8 cellular contexts compared by ENCODE assay signal in the genomic region with DNA sequence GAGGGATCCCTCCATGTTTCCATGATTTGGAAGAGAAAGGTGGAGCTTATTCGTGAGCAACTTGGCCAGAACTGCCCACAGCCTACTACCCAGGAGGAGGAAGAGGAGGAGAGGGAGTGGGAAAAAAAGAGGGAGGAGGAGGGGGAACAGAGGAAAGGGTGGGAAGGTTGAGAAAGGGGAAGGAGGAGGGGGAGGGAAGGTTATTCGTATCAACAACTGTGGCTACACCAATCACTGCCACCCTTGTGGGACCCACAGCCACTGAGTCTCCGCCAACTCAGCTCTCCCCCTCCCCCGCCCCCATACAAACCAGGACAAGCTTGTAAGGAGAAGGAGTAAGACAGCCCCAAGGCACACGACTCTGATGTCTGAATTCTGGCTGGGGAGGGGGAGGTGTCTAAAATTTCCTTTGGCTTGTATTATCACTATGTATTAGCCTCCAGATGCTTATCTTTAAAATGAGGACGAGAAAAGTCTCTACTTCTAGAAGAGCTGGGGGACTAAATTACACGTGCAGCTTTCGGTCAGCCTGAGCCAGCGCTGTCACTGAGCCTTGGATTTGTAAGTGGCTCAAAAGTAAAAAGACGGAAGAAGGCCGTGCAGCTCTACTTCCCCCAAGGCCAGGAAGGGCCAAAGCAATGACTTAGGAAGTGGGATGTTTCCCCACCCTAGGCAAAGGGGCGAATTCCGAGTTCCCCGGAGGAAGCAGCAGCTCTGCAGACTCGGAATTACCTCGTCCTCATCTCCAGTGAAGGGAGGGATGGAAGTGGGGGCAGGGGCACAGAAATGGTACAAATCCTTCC. TPM values are rescaled to one million over a fixed set of nuclear protein-coding genes. Genes with fewer than 3 reads are reported as not detected.
DNase-seq lines count a peak whose midpoint lies in the region; ATAC-seq and TF ChIP-seq lines count a peak whose summit lies in the region.

No MANE protein-coding gene starts in this region.

- no peak for ATAC-seq in HG02870 (IDR thresholded peaks at IDR 0.05; ENCODE audit: unreplicated experiment)

- H3K9me3 ChIP-seq in left ventricle myocardium inferior (replicated peaks): no peaks in the 10 kb centered on the region

- peaks cover 70% of the 10 kb centered on the region for H3K4me1 Mint-ChIP-seq in activated naive CD4-positive, alpha-beta T cell treated with anti-CD3 and anti-CD28 coated beads, Interleukin-2, amount 50 U/mL, for 24 hours

- DNase-seq in LHCN-M2 (ENCODE audit: low read depth) (peak; percentile 38), left ventricle myocardium inferior (no peak), renal cortical epithelial cell (ENCODE audit: low read depth) (peak; percentile 45), DMS53 (lab: John Stamatoyannopoulos, UW) (no peak), NCI-H187 (lab: John Stamatoyannopoulos, UW) (no peak)

- H3K36me3 Mint-ChIP-seq in activated naive CD4-positive, alpha-beta T cell treated with anti-CD3 and anti-CD28 coated beads, Interleukin-2, amount 50 U/mL, for 24 hours: no peaks in the 10 kb centered on the region

- H3K4me1 ChIP-seq in left ventricle myocardium inferior: peaks cover 73% of the 10 kb centered on the region

- H3K4me3 Mint-ChIP-seq in activated naive CD4-positive, alpha-beta T cell treated with anti-CD3 and anti-CD28 coated beads, Interleukin-2, amount 50 U/mL, for 24 hours: peak overlapping the region; percentile 91

- H3K9me3 Mint-ChIP-seq in activated naive CD4-positive, alpha-beta T cell treated with anti-CD3 and anti-CD28 coated beads, Interleukin-2, amount 50 U/mL, for 24 hours: no peaks in the 10 kb centered on the region

- no peaks in the 10 kb centered on the region for H3K36me3 ChIP-seq in left ventricle myocardium inferior

- intact Hi-C loops in left ventricle myocardium inferior (cut with micrococcal nuclease): loop anchor here (5.0 kb wide), 1 partner anchor 65 kb away; a partner anchor contains a TSS

- TF ChIP-seq CTCF in C4-2B (conservative IDR thresholded peaks at IDR 0.05) (no peak), left ventricle myocardium inferior (IDR thresholded peaks at IDR 0.05; ENCODE audit: borderline replicate concordance) (no peak)

- no peaks in the 10 kb centered on the region for H3K27me3 Mint-ChIP-seq in activated naive CD4-positive, alpha-beta T cell treated with anti-CD3 and anti-CD28 coated beads, Interleukin-2, amount 50 U/mL, for 24 hours

- H3K4me3 ChIP-seq in left ventricle myocardium inferior: peak overlapping the region; percentile 96

- peak overlapping the region; percentile 87 for H3K27ac ChIP-seq in C4-2B
- H3K27ac ChIP-seq in left ventricle myocardium inferior (replicated peaks): peak overlapping the region; percentile 93

- H3K27ac Mint-ChIP-seq in activated naive CD4-positive, alpha-beta T cell treated with anti-CD3 and anti-CD28 coated beads, Interleukin-2, amount 50 U/mL, for 24 hours: peak overlapping the region; percentile 97

- peaks cover 13% of the 10 kb centered on the region for H3K27me3 ChIP-seq in left ventricle myocardium inferior (ENCODE audit: low read depth)

RNA-seq across cellular contexts. Expression of a gene that starts 1.0 kb away (rescaled TPM):
- 130 and 131 TPM in 2 replicates for total RNA-seq in LHCN-M2 (2014; rRNA removed)
- polyA plus RNA-seq in LHCN-M2 (2012): 412 TPM
- 124 TPM for total RNA-seq in left ventricle myocardium inferior
- 131 and 138 TPM in 2 replicates for total RNA-seq in renal cortical epithelial cell

Comparison
In these comparisons a context has a peak if more than half of its experiments do, and no peak if none do; other contexts are left out.
1. DNase-seq: peak in LHCN-M2 (single experiment) and renal cortical epithelial cell (single experiment); none in left ventricle myocardium inferior (single experiment), DMS53 (single experiment) and NCI-H187 (0 of 2).